ENCODE assay signal across 37 cellular contexts in genomic region chrX:145886469-145886868, GRCh38.
"Had no signal": no experiment of that assay in that cellular context is flagged by ENCODE, and none has a peak within 500 bp of the region (broad histone marks: within the 10 kb centered on the region; RNA-seq: fewer than 3 reads in every experiment).

No MANE protein-coding gene starts in this region.

- H3K36me3 ChIP-seq: MG63 had no signal

- H3K4me3 ChIP-seq: MG63 had no signal

- DNase-seq: Karpas-422, Kasumi-1, MG63, MM.1S, MV-4-11, NCI-H1048, NCI-H1092, NCI-H1092 treated with DMSO at 0.1 percent for 48 hours, NCI-H1105, NCI-H1105 treated with DMSO at 0.1 percent for 48 hours, NCI-H1417, NCI-H1417 treated with DMSO at 0.1 percent for 48 hours, NCI-H1436, NCI-H1436 treated with DMSO at 0.1 percent for 48 hours, NCI-H146, NCI-H1694, NCI-H1694 treated with DMSO at 0.1 percent for 48 hours, NCI-H187, NCI-H187 treated with DMSO at 0.1 percent for 48 hours, NCI-H1930, NCI-H2029, NCI-H2029 treated with DMSO at 0.1 percent for 48 hours, NCI-H2081, NCI-H2081 treated with DMSO at 0.1 percent for 48 hours, NCI-H2107, NCI-H2171, NCI-H2171 treated with DMSO at 0.1 percent for 48 hours, NCI-H2227 treated with DMSO at 0.1 percent for 48 hours, NCI-H226, NCI-H345, NCI-H446, NCI-H446 treated with DMSO at 0.1 percent for 48 hours, NCI-H510A, NCI-H510A treated with DMSO at 0.1 percent for 48 hours, NCI-H524, NCI-H524 treated with DMSO at 0.1 percent for 48 hours, NCI-H526 had no signal

- H3K27me3 ChIP-seq: MG63 had no signal

- H3K9me3 ChIP-seq: MG63 had no signal
